18 cellular contexts compared by ENCODE assay signal in the genomic region with DNA sequence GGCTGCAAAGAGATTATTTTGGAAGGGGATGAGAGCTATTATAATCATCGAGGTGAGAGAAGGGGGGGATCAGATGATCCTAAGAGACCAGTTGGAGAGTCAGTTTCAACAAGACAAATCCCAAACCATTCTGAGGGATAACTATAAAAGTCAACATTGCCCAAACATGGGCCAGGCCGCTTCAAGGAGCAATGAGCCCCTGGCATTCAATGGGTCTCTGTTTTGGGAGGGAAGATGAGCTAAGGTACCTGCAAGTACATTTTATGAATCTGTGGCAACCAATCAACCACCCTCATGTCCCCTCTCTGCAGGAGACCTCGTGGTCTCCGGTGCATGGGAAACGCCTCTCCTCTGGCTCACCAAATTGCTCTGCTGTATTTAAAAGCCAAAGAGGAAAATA.
DNase-seq lines count a peak whose midpoint lies in the region; ATAC-seq and TF ChIP-seq lines count a peak whose summit lies in the region.
"Had no signal": no experiment of that assay in that cellular context is flagged by ENCODE, and none has a peak within 500 bp of the region (broad histone marks: within the 10 kb centered on the region; RNA-seq: fewer than 3 reads in every experiment).

No MANE protein-coding gene starts in this region.

- peaks cover 30% of the 10 kb centered on the region for H3K9me3 Mint-ChIP-seq in osteocyte (ENCODE audit: unreplicated experiment)

- DNase-seq in Right ventricle myocardium inferior (ENCODE audit: missing footprints) (peak; percentile 35), right atrium auricular region (ENCODE audit: low spot score) (no peak), coronary artery (ENCODE audit: low spot score) (peak; percentile 7), osteocyte (ENCODE audit: extremely low spot score, unreplicated experiment) (peak; percentile 42), WERI-Rb-1 (no peak)
- no peak for DNase-seq in activated CD4-positive, alpha-beta T cell treated with anti-CD3 and anti-CD28 coated beads, Interleukin-2, amount 50 U/mL, for 48 hours
- DNase-seq: AML-193; Caco-2; Calu3; CD4-positive, alpha-beta T cell; CD8-positive, alpha-beta T cell; DMS79 treated with DMSO at 0.1 percent for 48 hours; GF-D8 had no signal

- no peak for ATAC-seq in Right ventricle myocardium inferior
- ATAC-seq: A549; CD8-positive, alpha-beta T cell had no signal

- TF ChIP-seq CTCF in right atrium auricular region (IDR thresholded peaks at IDR 0.05) (no peak), coronary artery (IDR thresholded peaks at IDR 0.05) (no peak), osteocyte (IDR thresholded peaks at IDR 0.05) (no peak), WERI-Rb-1 (IDR thresholded peaks at IDR 0.05; ENCODE audit: low read depth, low read length) (no peak)

- H3K27me3 Mint-ChIP-seq in osteocyte (ENCODE audit: unreplicated experiment): no peaks in the 10 kb centered on the region

- intact Hi-C loops in Right ventricle myocardium inferior (cut with DNase I): no loop called here

- no peaks in the 10 kb centered on the region for H3K4me1 Mint-ChIP-seq in osteocyte (ENCODE audit: unreplicated experiment)
- H3K4me1 Mint-ChIP-seq: B cell had no signal

- no peaks in the 10 kb centered on the region for H3K36me3 Mint-ChIP-seq in osteocyte (ENCODE audit: unreplicated experiment)

- H3K4me3 ChIP-seq in right atrium auricular region: no peak overlapping the region
- no peak overlapping the region for H3K4me3 ChIP-seq in coronary artery
- H3K4me3 ChIP-seq in WERI-Rb-1 (ENCODE audit: low read depth, low read length): no peak overlapping the region
- H3K4me3 ChIP-seq: A549; BLaER1 treated with 17β-estradiol and CSF1 and Interleukin-3, amounts not matched to agents 10 nM and 100 nM had no signal

- H3K36me3 ChIP-seq in right atrium auricular region: no peaks in the 10 kb centered on the region
- H3K36me3 ChIP-seq in WERI-Rb-1: no peaks in the 10 kb centered on the region
- H3K36me3 ChIP-seq: BLaER1 treated with 17β-estradiol and CSF1 and Interleukin-3, amounts not matched to agents 10 nM and 100 nM had no signal

- H3K9me3 ChIP-seq in right atrium auricular region (no peaks in the 10 kb centered on the region), WERI-Rb-1 (ENCODE audit: severe bottlenecking) (peaks cover 7% of the 10 kb centered on the region)
- H3K9me3 ChIP-seq: A549, Caco-2 had no signal

- H3K27ac ChIP-seq in right atrium auricular region (no peak overlapping the region), coronary artery (no peak overlapping the region), WERI-Rb-1 (no peak overlapping the region)
- H3K27ac ChIP-seq: 22Rv1; A549; BLaER1 treated with 17β-estradiol and CSF1 and Interleukin-3, amounts not matched to agents 10 nM and 100 nM; C4-2B had no signal

- H3K27me3 ChIP-seq in right atrium auricular region (no peaks in the 10 kb centered on the region), WERI-Rb-1 (ENCODE audit: insufficient read depth, low read depth, severe bottlenecking) (peaks cover 57% of the 10 kb centered on the region)
- H3K27me3 ChIP-seq: BLaER1 treated with 17β-estradiol and CSF1 and Interleukin-3, amounts not matched to agents 10 nM and 100 nM had no signal

- H3K27ac Mint-ChIP-seq in osteocyte (ENCODE audit: unreplicated experiment): no peak overlapping the region
- H3K27ac Mint-ChIP-seq: B cell; CD4-positive, alpha-beta T cell; CD8-positive, alpha-beta T cell had no signal

- H3K4me3 Mint-ChIP-seq in osteocyte (ENCODE audit: unreplicated experiment): no peak overlapping the region
- H3K4me3 Mint-ChIP-seq: B cell; CD4-positive, alpha-beta T cell; CD8-positive, alpha-beta T cell had no signal

- H3K4me1 ChIP-seq in right atrium auricular region: no peaks in the 10 kb centered on the region
- H3K4me1 ChIP-seq: A549, Caco-2 had no signal

Comparison
In these comparisons a context has a peak if more than half of its experiments do, and no peak if none do; other contexts are left out.
1. DNase-seq: peak in Right ventricle myocardium inferior (single experiment), coronary artery (single experiment) and osteocyte (single experiment); none in right atrium auricular region (single experiment), activated CD4-positive, alpha-beta T cell treated with anti-CD3 and anti-CD28 coated beads, Interleukin-2, amount 50 U/mL, for 48 hours (0 of 2) and WERI-Rb-1 (single experiment).